In genomic region chr19:16328824-16329482, GRCh38 we compare ENCODE assay signal across 8 cellular contexts. TPM values are rescaled to one million over a fixed set of nuclear protein-coding genes. Genes with fewer than 3 reads are reported as not detected.
DNase-seq lines count a peak whose midpoint lies in the region; ATAC-seq, FAIRE-seq and TF ChIP-seq lines count a peak whose summit lies in the region.

No MANE protein-coding gene starts in this region.

- no peaks in the 10 kb centered on the region for H3K9me3 ChIP-seq in skeletal muscle satellite cell (replicated peaks; ENCODE audit: low read length)

- POLR2A ChIA-PET in T-cell (lab: Charles Lee) = interaction anchor here (0.6 to 6.0 kb wide), 14 partner anchors 10 to 86 kb away, joined by 3 to 135 read pairs (median 8); no protein-coding TSS in a partner anchor

- H3K4me2 ChIP-seq in skeletal muscle satellite cell (ENCODE audit: low read length) = peak overlapping the region; percentile 94

- no peaks in the 10 kb centered on the region for H3K9me3 Mint-ChIP-seq in T-cell
- no peaks in the 10 kb centered on the region for H3K9me3 Mint-ChIP-seq in dendritic cell treated with granulocyte-macrophage colony-stimulating factor and Interleukin-4, amounts not matched to agents 40 ng/mL and 50 ng/mL, for 4 days

- no peaks in the 10 kb centered on the region for H3K27me3 ChIP-seq in skeletal muscle satellite cell (ENCODE audit: control insufficient read depth, insufficient read depth, low read length)

- CTCF ChIA-PET in T-cell (lab: Charles Lee) = interaction anchor here in 1 of 2 donors (0.5 to 3.5 kb wide), 9 partner anchors 14 to 82 kb away, joined by 3 to 38 read pairs (median 6); no protein-coding TSS in a partner anchor

- peaks cover 0 to 5% of the 10 kb centered on the region in 2 donors for H3K27me3 Mint-ChIP-seq in T-cell
- peaks cover 25% of the 10 kb centered on the region for H3K27me3 Mint-ChIP-seq in dendritic cell treated with granulocyte-macrophage colony-stimulating factor and Interleukin-4, amounts not matched to agents 40 ng/mL and 50 ng/mL, for 4 days

- peak; percentile 90 for FAIRE-seq in GM12891 (lab: Jason Lieb, UNC)

- peaks cover 42% of the 10 kb centered on the region for H3K36me3 Mint-ChIP-seq in T-cell
- peaks cover 22% of the 10 kb centered on the region for H3K36me3 Mint-ChIP-seq in dendritic cell treated with granulocyte-macrophage colony-stimulating factor and Interleukin-4, amounts not matched to agents 40 ng/mL and 50 ng/mL, for 4 days (ENCODE audit: low read depth)

- no peak overlapping the region for H3K9ac ChIP-seq in skeletal muscle satellite cell (ENCODE audit: low read depth, low read length)

- peaks cover 45% of the 10 kb centered on the region for H3K4me1 ChIP-seq in skeletal muscle satellite cell (ENCODE audit: control insufficient read depth, insufficient read depth, low read length)

- DNase-seq in GM12891 (ENCODE audit: insufficient read length, low spot score) (no peak), T-cell (peak in 33 of 34 experiments; percentile 43 to 80 (median 63)), omental fat pad (ENCODE audit: low spot score) (no peak), NCI-H1048 (lab: John Stamatoyannopoulos, UW) (no peak)

- H3K36me3 ChIP-seq in skeletal muscle satellite cell (ENCODE audit: insufficient read depth, low read length) = peaks cover 28% of the 10 kb centered on the region

- peak overlapping the region; percentile 95 to 98 for H3K27ac Mint-ChIP-seq in T-cell
- peak overlapping the region; percentile 86 for H3K27ac Mint-ChIP-seq in dendritic cell treated with granulocyte-macrophage colony-stimulating factor and Interleukin-4, amounts not matched to agents 40 ng/mL and 50 ng/mL, for 4 days

- TF ChIP-seq CTCF in omental fat pad (IDR thresholded peaks at IDR 0.05) = no peak

- TF ChIP-seq POLR2A in GM12891 (IDR thresholded peaks at IDR 0.05; ENCODE audit: low read depth, low read length) = no peak

- ATAC-seq in T-cell (replicated peaks in 1 of 4) = peak in 3 of 4 experiments; percentile 3 to 5 (median 3)
- ATAC-seq in omental fat pad (ENCODE audit: low FRiP score) = no peak
- ATAC-seq in GM18498 (IDR thresholded peaks at IDR 0.05; ENCODE audit: unreplicated experiment) = no peak
- no peak for ATAC-seq in GM21367 (IDR thresholded peaks at IDR 0.05; ENCODE audit: unreplicated experiment)

- peaks cover 48 to 59% (median 52%) of the 10 kb centered on the region in 3 donors for H3K4me1 Mint-ChIP-seq in T-cell
- H3K4me1 Mint-ChIP-seq in dendritic cell treated with granulocyte-macrophage colony-stimulating factor and Interleukin-4, amounts not matched to agents 40 ng/mL and 50 ng/mL, for 4 days (ENCODE audit: low read depth) = peaks cover 50% of the 10 kb centered on the region

- no peak overlapping the region for H3K4me3 ChIP-seq in skeletal muscle satellite cell (ENCODE audit: low read length)

- intact Hi-C loops in dendritic cell treated with granulocyte-macrophage colony-stimulating factor and Interleukin-4, amounts not matched to agents 40 ng/mL and 50 ng/mL, for 4 days (cut with micrococcal nuclease) = loop anchor here (1.0 to 5.0 kb wide), 5 partner anchors 13 to 82 kb away; no protein-coding TSS in a partner anchor

- H3K4me3 Mint-ChIP-seq in T-cell = peak overlapping the region; percentile 98 to 100 (median 99)
- peak overlapping the region; percentile 26 for H3K4me3 Mint-ChIP-seq in dendritic cell treated with granulocyte-macrophage colony-stimulating factor and Interleukin-4, amounts not matched to agents 40 ng/mL and 50 ng/mL, for 4 days

TF ChIP-seq in GM12891, 5 proteins besides CTCF, POLR2A, EP300 and RAD21:
- 0 out of 2 replicates have a peak, but pooled peaks have one; percentile 31 for TF ChIP-seq POLR2AphosphoS5 (IDR thresholded peaks at IDR 0.05; ENCODE audit: low read depth, low read length)
- no peak for TF ChIP-seq PAX5 (IDR thresholded peaks at IDR 0.05; ENCODE audit: insufficient read depth, low read length, severe bottlenecking)

RNA-seq across cellular contexts. Expression of gene KLF2, which starts 4.3 kb away (rescaled TPM):
- polyA plus RNA-seq in GM12891 (2012; ENCODE audit: low read depth, missing spikeins) = 4.0 TPM
- 100 to 1,000 TPM; 612 to 721 (median 621) TPM for total RNA-seq in T-cell
- 0.25 and 2.0 TPM in 2 replicates for total RNA-seq in skeletal muscle satellite cell (2012; rRNA removed)
- 100 to 1,000 TPM in 2 of 4 donors, 10 to 100 TPM in 2; 61.1 to 160 (median 85.9) TPM for total RNA-seq in omental fat pad

Comparison
In these comparisons a context has a peak if more than half of its experiments do, and no peak if none do; other contexts are left out.
1. DNase-seq: peak in T-cell (33 of 34); none in GM12891 (single experiment), omental fat pad (single experiment) and NCI-H1048 (single experiment).
2. ATAC-seq: peak in T-cell (3 of 4); none in omental fat pad (single experiment), GM18498 (single experiment) and GM21367 (single experiment).